In genomic region chr2:127888772-127889171, GRCh38 we compare ENCODE assay signal across 1 cellular context.
TF ChIP-seq lines count a peak whose summit lies in the region.

No MANE protein-coding gene starts in this region.

TF ChIP-seq in K562, 482 proteins besides CTCF, POLR2A, EP300 and RAD21:
- peak; percentile 58 for TF ChIP-seq RBM25 (IDR thresholded peaks at IDR 0.05; ENCODE audit: low read depth, low read length, severe bottlenecking)
- no peak for TF ChIP-seq CREBBP (IDR thresholded peaks at IDR 0.05; ENCODE audit: low read depth, low read length)
TF ChIP-seq in K562: peak in this region for 1.
